Comparison of ENCODE assay signal across 26 cellular contexts in the genomic region with DNA sequence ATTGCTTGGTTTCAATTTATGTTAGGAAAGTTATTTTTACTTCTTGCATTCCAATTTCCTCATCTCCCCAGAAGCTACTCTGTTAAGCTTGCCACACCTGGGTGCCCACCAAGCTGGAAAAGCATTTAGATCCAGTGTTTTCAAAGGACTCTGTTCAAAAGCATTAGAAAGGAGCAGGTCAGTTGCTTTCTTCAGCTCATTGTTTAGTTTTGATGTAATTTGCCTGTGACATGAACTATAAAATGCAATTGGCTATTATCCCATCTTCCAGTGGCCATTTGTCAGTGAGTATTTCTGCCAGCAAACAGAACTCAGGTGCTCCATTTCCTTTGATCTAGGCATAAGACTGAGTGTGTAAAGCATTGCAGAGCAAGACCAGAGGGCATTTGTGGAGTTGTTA. TPM values are rescaled to one million over a fixed set of nuclear protein-coding genes. Genes with fewer than 3 reads are reported as not detected.
"Had no signal": no experiment of that assay in that cellular context is flagged by ENCODE, and none has a peak within 500 bp of the region (broad histone marks: within the 10 kb centered on the region; RNA-seq: fewer than 3 reads in every experiment).

No MANE protein-coding gene starts in this region.

- H3K27ac Mint-ChIP-seq: activated CD8-positive, alpha-beta T cell treated with anti-CD3 and anti-CD28 coated beads for 36 hours; activated naive CD8-positive, alpha-beta T cell treated with anti-CD3 and anti-CD28 coated beads, Interleukin-2, amount 10 ng/mL, durations not matched to agents 7 days and 5 days; activated T-helper 2 cell treated with anti-CD3 and anti-CD28 coated beads, Interferon-gamma antibody, Interleukin-2, Interleukin-4, amounts not matched to agents 10 μg/mL and 5 μg/mL and 100 μg/mL, durations not matched to agents 14 hours and 24 hours and 36 hours; endodermal cell; stimulated activated naive B cell treated with anti-CD40 and anti-IgM and Interleukin-4, amounts not matched to agents 10 μg/mL and 1 μg/mL and 100 μg/mL, for 72 hours; T-helper 2 cell treated with Interferon-gamma antibody and Interleukin-4, amounts not matched to agents 5 μg/mL and 100 μg/mL, for 36 hours; WTC11 had no signal

- H3K9me3 Mint-ChIP-seq: activated CD8-positive, alpha-beta T cell treated with anti-CD3 and anti-CD28 coated beads for 36 hours; activated naive CD8-positive, alpha-beta T cell treated with anti-CD3 and anti-CD28 coated beads, Interleukin-2, amount 10 ng/mL, durations not matched to agents 7 days and 5 days; activated T-helper 2 cell treated with anti-CD3 and anti-CD28 coated beads, Interferon-gamma antibody, Interleukin-2, Interleukin-4, amounts not matched to agents 10 μg/mL and 5 μg/mL and 100 μg/mL, durations not matched to agents 14 hours and 24 hours and 36 hours; stimulated activated naive B cell treated with anti-CD40 and anti-IgM and Interleukin-4, amounts not matched to agents 10 μg/mL and 1 μg/mL and 100 μg/mL, for 72 hours; T-helper 2 cell treated with Interferon-gamma antibody and Interleukin-4, amounts not matched to agents 5 μg/mL and 100 μg/mL, for 36 hours had no signal

- H3K27ac ChIP-seq: epithelial cell of prostate, left ventricle myocardium inferior, ovary, tibial artery had no signal

- H3K27me3 ChIP-seq: ovary, sigmoid colon, tibial artery had no signal

- H3K36me3 ChIP-seq: left ventricle myocardium inferior, ovary, sigmoid colon, tibial artery had no signal

- H3K4me3 Mint-ChIP-seq: activated CD8-positive, alpha-beta T cell treated with anti-CD3 and anti-CD28 coated beads for 36 hours; activated naive CD8-positive, alpha-beta T cell treated with anti-CD3 and anti-CD28 coated beads, Interleukin-2, amount 10 ng/mL, durations not matched to agents 7 days and 5 days; endodermal cell; stimulated activated naive B cell treated with anti-CD40 and anti-IgM and Interleukin-4, amounts not matched to agents 10 μg/mL and 1 μg/mL and 100 μg/mL, for 72 hours; T-helper 2 cell treated with Interferon-gamma antibody and Interleukin-4, amounts not matched to agents 5 μg/mL and 100 μg/mL, for 36 hours; WTC11 had no signal

- H3K36me3 Mint-ChIP-seq: activated naive CD8-positive, alpha-beta T cell treated with anti-CD3 and anti-CD28 coated beads, Interleukin-2, amount 10 ng/mL, durations not matched to agents 7 days and 5 days; naive B cell; stimulated activated naive B cell treated with anti-CD40 and anti-IgM and Interleukin-4, amounts not matched to agents 10 μg/mL and 1 μg/mL and 100 μg/mL, for 72 hours had no signal

- H3K9me3 ChIP-seq: ovary, sigmoid colon, tibial artery had no signal

- ATAC-seq: activated CD8-positive, alpha-beta T cell treated with anti-CD3 and anti-CD28 coated beads for 36 hours; stimulated activated naive B cell treated with anti-CD40 and anti-IgM and Interleukin-4, amounts not matched to agents 10 μg/mL and 1 μg/mL and 100 μg/mL, for 72 hours had no signal

- H3K4me3 ChIP-seq: left ventricle myocardium inferior, ovary, sigmoid colon, tibial artery had no signal

- H3K4me1 Mint-ChIP-seq: activated naive CD8-positive, alpha-beta T cell treated with anti-CD3 and anti-CD28 coated beads, Interleukin-2, amount 10 ng/mL, durations not matched to agents 7 days and 5 days; naive B cell; stimulated activated naive B cell treated with anti-CD40 and anti-IgM and Interleukin-4, amounts not matched to agents 10 μg/mL and 1 μg/mL and 100 μg/mL, for 72 hours had no signal

- DNase-seq: activated CD4-positive, alpha-beta T cell treated with anti-CD3 and anti-CD28 coated beads for 48 hours; activated CD8-positive, alpha-beta T cell treated with anti-CD3 and anti-CD28 coated beads for 36 hours; activated naive CD4-positive, alpha-beta T cell treated with Interleukin-2 at 50 U/mL for 16 hours; activated naive CD8-positive, alpha-beta T cell treated with anti-CD3 and anti-CD28 coated beads, Interleukin-2, amount 10 ng/mL, durations not matched to agents 7 days and 5 days; activated T-cell treated with anti-CD3 and anti-CD28 coated beads, Interleukin-2, amount 50 U/mL, for 1 hour; amygdala; endodermal cell; foreskin fibroblast; glutamatergic neuron; hypothalamus; islet precursor cell; left ventricle myocardium inferior; mammary epithelial cell; naive B cell; ovary; sigmoid colon; stimulated activated naive B cell treated with anti-CD40 and anti-IgM and Interleukin-4, amounts not matched to agents 10 μg/mL and 1 μg/mL and 100 μg/mL, for 72 hours; tibial artery had no signal

RNA-seq across cellular contexts. Expression of gene RNF113B, which starts 46.7 kb away (rescaled TPM):
- total RNA-seq: activated CD8-positive, alpha-beta T cell treated with anti-CD3 and anti-CD28 coated beads for 36 hours; activated naive CD8-positive, alpha-beta T cell treated with anti-CD3 and anti-CD28 coated beads, Interleukin-2, amount 10 ng/mL, durations not matched to agents 7 days and 5 days; activated T-helper 2 cell treated with anti-CD3 and anti-CD28 coated beads, Interferon-gamma antibody, Interleukin-2, Interleukin-4, amounts not matched to agents 10 μg/mL and 5 μg/mL and 100 μg/mL, durations not matched to agents 14 hours and 24 hours and 36 hours; cardiac septum; endodermal cell; left ventricle myocardium inferior; mammary epithelial cell; mononuclear cell; ovary; sigmoid colon; subcutaneous adipose tissue; urinary bladder; WTC11 had no signal
- polyA plus RNA-seq: mammary epithelial cell, sigmoid colon, urinary bladder had no signal
